In genomic region chr1:156706647-156707008, GRCh38 we compare ENCODE assay signal across 8 cellular contexts. TPM values are rescaled to one million over a fixed set of nuclear protein-coding genes. Genes with fewer than 3 reads are reported as not detected.
DNase-seq lines count a peak whose midpoint lies in the region; FAIRE-seq and TF ChIP-seq lines count a peak whose summit lies in the region.

No MANE protein-coding gene starts in this region.

- intact Hi-C loops in CD14-positive monocyte (cut with micrococcal nuclease) (no loop called here), vagina (cut with DNase I) (no loop called here)
- intact Hi-C loops in dendritic cell treated with granulocyte-macrophage colony-stimulating factor and Interleukin-4, amounts not matched to agents 40 ng/mL and 50 ng/mL, for 4 days (cut with micrococcal nuclease): no loop called here

- H3K56ac ChIP-seq in mesendoderm (ENCODE audit: low read length): peak overlapping the region; percentile 90

- TF ChIP-seq CTCF in CD14-positive monocyte (IDR thresholded peaks at IDR 0.05): no peak
- no peak for TF ChIP-seq CTCF in vagina (IDR thresholded peaks at IDR 0.05)

- TF ChIP-seq POLR2A in vagina (IDR thresholded peaks at IDR 0.05): no peak

- H4K5ac ChIP-seq in mesendoderm (ENCODE audit: low read length): peak overlapping the region; percentile 97

- peaks cover 65 to 81% (median 72%) of the 10 kb centered on the region in 3 donors for H3K27me3 Mint-ChIP-seq in CD14-positive monocyte (ENCODE audit: low read depth in 3 of 3)
- peaks cover 80% of the 10 kb centered on the region for H3K27me3 Mint-ChIP-seq in dendritic cell treated with granulocyte-macrophage colony-stimulating factor and Interleukin-4, amounts not matched to agents 40 ng/mL and 50 ng/mL, for 4 days

- peak overlapping the region; percentile 95 for H2BK120ac ChIP-seq in mesendoderm (ENCODE audit: low read depth, low read length)

- no peak overlapping the region for H3K27ac Mint-ChIP-seq in CD14-positive monocyte
- peak overlapping the region; percentile 50 for H3K27ac Mint-ChIP-seq in dendritic cell treated with granulocyte-macrophage colony-stimulating factor and Interleukin-4, amounts not matched to agents 40 ng/mL and 50 ng/mL, for 4 days

- H3K23ac ChIP-seq in mesendoderm (ENCODE audit: low read length): peak overlapping the region; percentile 54

- no peaks in the 10 kb centered on the region for H3K9me3 ChIP-seq in vagina

- H3K18ac ChIP-seq in mesendoderm (ENCODE audit: low read length): peak overlapping the region; percentile 94

- peak overlapping the region; percentile 69 for H3K4me2 ChIP-seq in mesendoderm (ENCODE audit: low read length)

- H2AK5ac ChIP-seq in mesendoderm (ENCODE audit: low read length): no peak overlapping the region

- peaks cover 3% of the 10 kb centered on the region for H3K79me2 ChIP-seq in mesendoderm (ENCODE audit: control insufficient read depth, insufficient read depth, low read length)

- H3K4me3 Mint-ChIP-seq in CD14-positive monocyte: peak overlapping the region; percentile 57 to 83
- peak overlapping the region; percentile 69 for H3K4me3 Mint-ChIP-seq in dendritic cell treated with granulocyte-macrophage colony-stimulating factor and Interleukin-4, amounts not matched to agents 40 ng/mL and 50 ng/mL, for 4 days

- DNase-seq in CD14-positive monocyte (ENCODE audit: low spot score) (no peak), NCI-H2227 treated with DMSO at 0.1 percent for 48 hours (lab: John Stamatoyannopoulos, UW) (peak; percentile 61), mesendoderm (peak; percentile 91), vagina (ENCODE audit: extremely low spot score in 2 of 2) (no peak), HTR-8/SVneo (ENCODE audit: insufficient read length, low spot score) (no peak), GF-D8 (lab: John Stamatoyannopoulos, UW) (no peak), kidney glomerular epithelial cell (lab: John Stamatoyannopoulos, UW) (no peak)

- peak overlapping the region; percentile 83 for H2BK5ac ChIP-seq in mesendoderm (ENCODE audit: low read length)

- no peak overlapping the region for H2BK15ac ChIP-seq in mesendoderm (replicated peaks; ENCODE audit: low read depth)

- H3K4me1 Mint-ChIP-seq in CD14-positive monocyte: peaks cover 28% of the 10 kb centered on the region
- peaks cover 58% of the 10 kb centered on the region for H3K4me1 Mint-ChIP-seq in dendritic cell treated with granulocyte-macrophage colony-stimulating factor and Interleukin-4, amounts not matched to agents 40 ng/mL and 50 ng/mL, for 4 days (ENCODE audit: low read depth)

- H3K27ac ChIP-seq in mesendoderm (ENCODE audit: low read depth, low read length): peak overlapping the region; percentile 98
- H3K27ac ChIP-seq in vagina: peak overlapping the region; percentile 95

- no CpG with 5 or more reads among the region's 24 CpGs for WGBS in mesendoderm (ENCODE audit: extremely low coverage, insufficient coverage, low lambda C conversion rate)

- H3K36me3 Mint-ChIP-seq in CD14-positive monocyte: peaks cover 0 to 11% of the 10 kb centered on the region in 2 donors
- H3K36me3 Mint-ChIP-seq in dendritic cell treated with granulocyte-macrophage colony-stimulating factor and Interleukin-4, amounts not matched to agents 40 ng/mL and 50 ng/mL, for 4 days (ENCODE audit: low read depth): no peaks in the 10 kb centered on the region

- H3K4me1 ChIP-seq in mesendoderm (ENCODE audit: control insufficient read depth, low read depth, low read length) (peaks cover 42% of the 10 kb centered on the region), vagina (peaks cover 89% of the 10 kb centered on the region)

- H3K9me3 Mint-ChIP-seq in CD14-positive monocyte: peaks cover 0 to 25% (median 10%) of the 10 kb centered on the region in 7 donors
- no peaks in the 10 kb centered on the region for H3K9me3 Mint-ChIP-seq in dendritic cell treated with granulocyte-macrophage colony-stimulating factor and Interleukin-4, amounts not matched to agents 40 ng/mL and 50 ng/mL, for 4 days

- H3K36me3 ChIP-seq in mesendoderm (ENCODE audit: control insufficient read depth, insufficient read depth, low read length) (no peaks in the 10 kb centered on the region), vagina (no peaks in the 10 kb centered on the region)

- no peak for FAIRE-seq in HTR-8/SVneo (lab: Jason Lieb, UNC)

- no peaks in the 10 kb centered on the region for H3K27me3 ChIP-seq in mesendoderm (ENCODE audit: insufficient read depth, low read length, poor library complexity)
- H3K27me3 ChIP-seq in vagina: no peaks in the 10 kb centered on the region

- peak overlapping the region; percentile 92 for H3K4ac ChIP-seq in mesendoderm (ENCODE audit: low read depth, low read length)

- H3K79me1 ChIP-seq in mesendoderm (ENCODE audit: low read length): peaks cover 2% of the 10 kb centered on the region

- H3K4me3 ChIP-seq in mesendoderm (ENCODE audit: low read length): peak overlapping the region; percentile 34
- peak overlapping the region; percentile 51 to 60 for H3K4me3 ChIP-seq in vagina

- peak overlapping the region; percentile 90 for H4K8ac ChIP-seq in mesendoderm (ENCODE audit: low read depth, low read length)

- H3K9ac ChIP-seq in mesendoderm (ENCODE audit: low read length): peak overlapping the region; percentile 78

RNA-seq across cellular contexts. Expression of gene CRABP2, which starts 1.2 kb away (rescaled TPM):
- polyA plus RNA-seq in CD14-positive monocyte: under 1 TPM in 1 of 2 donors, not detected in 1; 0.23 TPM
- 52.0 TPM for polyA plus RNA-seq in mesendoderm (2013, experiment 1 of 2)
- 49.6 TPM for polyA plus RNA-seq in mesendoderm (2013, experiment 2 of 2)
- 97.7 TPM for total RNA-seq in vagina

RNA-seq across cellular contexts. Expression of gene METTL25B, which starts 21.6 kb away (rescaled TPM):
- polyA plus RNA-seq in CD14-positive monocyte: 1 to 10 TPM; 4.6 to 4.8 TPM
- 12.0 TPM for polyA plus RNA-seq in mesendoderm (2013, experiment 1 of 2)
- polyA plus RNA-seq in mesendoderm (2013, experiment 2 of 2): 11.6 TPM
- total RNA-seq in vagina: 17.7 TPM

RNA-seq across cellular contexts. Expression of gene ISG20L2, which starts 21.9 kb away (rescaled TPM):
- 10 to 100 TPM; 17.2 to 18.1 TPM for polyA plus RNA-seq in CD14-positive monocyte
- 75.9 TPM for polyA plus RNA-seq in mesendoderm (2013, experiment 1 of 2)
- 76.2 TPM for polyA plus RNA-seq in mesendoderm (2013, experiment 2 of 2)
- 12.8 TPM for total RNA-seq in vagina

RNA-seq across cellular contexts. Expression of gene NES, which starts 29.4 kb away (rescaled TPM):
- not detected for polyA plus RNA-seq in CD14-positive monocyte
- polyA plus RNA-seq in mesendoderm (2013, experiment 1 of 2): 77.7 TPM
- polyA plus RNA-seq in mesendoderm (2013, experiment 2 of 2): 79.9 TPM
- 16.0 TPM for total RNA-seq in vagina

RNA-seq across cellular contexts. Expression of gene MRPL24, which starts 34.3 kb away (rescaled TPM):
- polyA plus RNA-seq in CD14-positive monocyte: 10 to 100 TPM; 38.4 to 47.0 TPM
- 30.0 TPM for polyA plus RNA-seq in mesendoderm (2013, experiment 1 of 2)
- 29.4 TPM for polyA plus RNA-seq in mesendoderm (2013, experiment 2 of 2)
- 40.0 TPM for total RNA-seq in vagina

Comparison
In these comparisons a context has a peak if more than half of its experiments do, and no peak if none do; other contexts are left out.
1. DNase-seq: peak in NCI-H2227 treated with DMSO at 0.1 percent for 48 hours (single experiment) and mesendoderm (single experiment); none in CD14-positive monocyte (single experiment), vagina (0 of 2), HTR-8/SVneo (single experiment), GF-D8 (single experiment) and kidney glomerular epithelial cell (single experiment).